19 cellular contexts compared by ENCODE assay signal in the genomic region with DNA sequence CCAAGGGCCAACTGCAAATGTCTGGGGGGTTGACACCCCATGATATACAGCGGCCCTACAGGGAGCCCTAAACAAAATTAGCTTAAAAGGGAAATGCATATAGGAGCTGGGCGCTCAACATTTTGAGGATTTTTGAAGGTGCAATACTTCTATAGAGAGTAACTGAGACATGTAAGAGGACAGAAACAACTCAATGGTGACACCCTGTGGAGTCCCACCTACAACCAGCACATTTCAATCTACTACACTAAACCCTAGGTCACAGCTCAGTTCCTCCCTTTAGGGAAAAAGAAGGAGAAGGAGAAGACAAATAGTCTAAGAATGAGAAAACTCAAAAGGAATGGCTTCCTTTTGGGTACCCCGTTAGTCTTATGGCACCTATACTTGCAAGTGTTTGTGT.
DNase-seq lines count a peak whose midpoint lies in the region; ATAC-seq and TF ChIP-seq lines count a peak whose summit lies in the region.
"Had no signal": no experiment of that assay in that cellular context is flagged by ENCODE, and none has a peak within 500 bp of the region (broad histone marks: within the 10 kb centered on the region; RNA-seq: fewer than 3 reads in every experiment).

No MANE protein-coding gene starts in this region.

- H3K27me3 ChIP-seq in GM23338 (ENCODE audit: insufficient read depth) (no peaks in the 10 kb centered on the region), OCI-LY1 (ENCODE audit: insufficient read depth, low read length) (no peaks in the 10 kb centered on the region), endodermal cell (ENCODE audit: control insufficient read depth, insufficient read depth, low read length, poor library complexity, severe bottlenecking) (no peaks in the 10 kb centered on the region)
- H3K27me3 ChIP-seq: MG63, SJSA1 had no signal

- H3K9me2 ChIP-seq in GM23338 (ENCODE audit: insufficient read depth), result peaks cover 10% of the 10 kb centered on the region
- no peaks in the 10 kb centered on the region for H3K9me2 ChIP-seq in OCI-LY1 (ENCODE audit: low read depth, low read length)

- H3K4me1 Mint-ChIP-seq in GM23338, result peaks cover 13% of the 10 kb centered on the region; the same call in 2 of the 3 replicates
- H3K4me1 Mint-ChIP-seq in endodermal cell, result peaks cover 8% of the 10 kb centered on the region
- H3K4me1 Mint-ChIP-seq: B cell; CD4-positive, CD25-positive, alpha-beta regulatory T cell had no signal

- no peak overlapping the region for H2AFZ ChIP-seq in GM23338
- no peak overlapping the region for H2AFZ ChIP-seq in OCI-LY1 (ENCODE audit: low read length)

- ATAC-seq in GM23338, result no peak
- no peak for ATAC-seq in HG03135 (IDR thresholded peaks at IDR 0.05; ENCODE audit: unreplicated experiment)
- ATAC-seq in HG03354 (IDR thresholded peaks at IDR 0.05; ENCODE audit: poor library complexity, severe bottlenecking, unreplicated experiment), result no peak
- ATAC-seq: HepG2 had no signal

- 88 to 100% methylated on average over 1 to 3 of the region's 3 CpGs for WGBS in endodermal cell (ENCODE audit: insufficient coverage in 1 of 2, insufficient read length in 1 of 2), 2 experiments

- DNase-seq in GM23338 (ENCODE audit: low spot score) (no peak), HCEC 1CT (peak; percentile 5), endodermal cell (peak; percentile 36)
- no peak for DNase-seq in activated CD4-positive, alpha-beta T cell treated with anti-CD3 and anti-CD28 coated beads for 48 hours
- DNase-seq: Caco-2; CD4-positive, CD25-positive, alpha-beta regulatory T cell; MG63; NCI-H1105 treated with DMSO at 0.1 percent for 48 hours; NCI-H187 treated with DMSO at 0.1 percent for 48 hours; NCI-H2171 treated with DMSO at 0.1 percent for 48 hours; NCI-H446 treated with DMSO at 0.1 percent for 48 hours; NCI-H82 had no signal

- H3K9me3 Mint-ChIP-seq in GM23338 (no peaks in the 10 kb centered on the region), endodermal cell (no peaks in the 10 kb centered on the region)

- no peaks in the 10 kb centered on the region for H3K79me2 ChIP-seq in GM23338 (replicated peaks; ENCODE audit: insufficient read depth)
- H3K79me2 ChIP-seq in OCI-LY1 (ENCODE audit: insufficient read depth, low read length), result no peaks in the 10 kb centered on the region

- no peaks in the 10 kb centered on the region for H3K9me3 ChIP-seq in OCI-LY1 (ENCODE audit: low read length)
- no peaks in the 10 kb centered on the region for H3K9me3 ChIP-seq in endodermal cell (ENCODE audit: control insufficient read depth, low read length)
- H3K9me3 ChIP-seq: Caco-2, MG63, SJSA1 had no signal

- no peak overlapping the region for H3K4me3 Mint-ChIP-seq in GM23338
- H3K4me3 Mint-ChIP-seq in endodermal cell, result no peak overlapping the region
- H3K4me3 Mint-ChIP-seq: B cell; CD4-positive, CD25-positive, alpha-beta regulatory T cell had no signal

- H3F3A ChIP-seq in GM23338 (replicated peaks; ENCODE audit: low read depth) (no peaks in the 10 kb centered on the region), OCI-LY1 (ENCODE audit: insufficient read depth, low read length) (no peaks in the 10 kb centered on the region)

- H3K4me1 ChIP-seq in GM23338 (ENCODE audit: insufficient read depth) (peaks cover 7% of the 10 kb centered on the region; the same call in 1 of the 2 replicates), OCI-LY1 (ENCODE audit: insufficient read depth, low read length, severe bottlenecking) (no peaks in the 10 kb centered on the region), endodermal cell (ENCODE audit: control insufficient read depth, insufficient read depth, low read length) (no peaks in the 10 kb centered on the region)
- H3K4me1 ChIP-seq: Caco-2, SJSA1 had no signal

- H3K36me3 ChIP-seq in GM23338 (ENCODE audit: insufficient read depth) (no peaks in the 10 kb centered on the region), OCI-LY1 (ENCODE audit: insufficient read depth, low read length) (no peaks in the 10 kb centered on the region), endodermal cell (ENCODE audit: control insufficient read depth, insufficient read depth, low read length) (no peaks in the 10 kb centered on the region)
- H3K36me3 ChIP-seq: MG63, SJSA1 had no signal

- H3K27ac ChIP-seq in GM23338 (ENCODE audit: low read depth) (no peak overlapping the region), OCI-LY1 (ENCODE audit: low read depth, low read length, poor library complexity, severe bottlenecking) (no peak overlapping the region), endodermal cell (ENCODE audit: low read depth, low read length) (no peak overlapping the region)
- H3K27ac ChIP-seq: RWPE1, SJSA1 had no signal

- TF ChIP-seq CTCF in GM23338 (conservative IDR thresholded peaks at IDR 0.05; ENCODE audit: low read depth in 2 of 2), result peak; percentile 7 to 28; a peak in 2 of 4 replicates
- 0 out of 2 replicates have a peak, but pooled peaks have one; percentile 27 for TF ChIP-seq CTCF in OCI-LY1 (IDR thresholded peaks at IDR 0.05; ENCODE audit: low read length)
- peak; percentile 26 for TF ChIP-seq CTCF in endodermal cell (conservative IDR thresholded peaks at IDR 0.05)

- peaks cover 3% of the 10 kb centered on the region for H3K27me3 Mint-ChIP-seq in GM23338 (ENCODE audit: insufficient read depth, low read depth, poor library complexity)
- no peaks in the 10 kb centered on the region for H3K27me3 Mint-ChIP-seq in endodermal cell (ENCODE audit: insufficient read depth)
- H3K27me3 Mint-ChIP-seq: B cell; CD4-positive, CD25-positive, alpha-beta regulatory T cell had no signal

- H3K9ac ChIP-seq in OCI-LY1 (ENCODE audit: low read length) (no peak overlapping the region), endodermal cell (ENCODE audit: extremely low read depth, low read length, poor library complexity, severe bottlenecking) (no peak overlapping the region)

- H3K27ac Mint-ChIP-seq in GM23338 (no peak overlapping the region), endodermal cell (no peak overlapping the region)
- H3K27ac Mint-ChIP-seq: B cell had no signal

- H3K4me2 ChIP-seq in GM23338, result no peak overlapping the region
- no peak overlapping the region for H3K4me2 ChIP-seq in OCI-LY1 (ENCODE audit: low read length)

- H3K36me3 Mint-ChIP-seq in GM23338 (ENCODE audit: low read depth) (peaks cover 3% of the 10 kb centered on the region; the same call in 1 of the 3 replicates), endodermal cell (ENCODE audit: low read depth) (no peaks in the 10 kb centered on the region)
- H3K36me3 Mint-ChIP-seq: CD4-positive, CD25-positive, alpha-beta regulatory T cell had no signal

- H4K20me1 ChIP-seq in GM23338 (replicated peaks; ENCODE audit: insufficient read depth) (no peaks in the 10 kb centered on the region), OCI-LY1 (ENCODE audit: insufficient read depth, low read length) (no peaks in the 10 kb centered on the region)

- H3K4me3 ChIP-seq in GM23338 (no peak overlapping the region), OCI-LY1 (ENCODE audit: low read depth, low read length, poor library complexity, severe bottlenecking) (no peak overlapping the region), endodermal cell (ENCODE audit: low read length) (no peak overlapping the region)
- H3K4me3 ChIP-seq: MG63, SJSA1 had no signal

Comparison
In these comparisons a context has a peak if more than half of its experiments do, and no peak if none do; other contexts are left out.
1. DNase-seq: peak in HCEC 1CT (single experiment) and endodermal cell (single experiment); none in GM23338 (single experiment) and activated CD4-positive, alpha-beta T cell treated with anti-CD3 and anti-CD28 coated beads for 48 hours (single experiment).
2. Peak in every context shown above with its lines, with median percentiles within 50 percentile points of each other: CTCF ChIP-seq.